Comparison of ENCODE assay signal across 9 cellular contexts in genomic region chr2:54652540-54652939, GRCh38.
DNase-seq lines count a peak whose midpoint lies in the region; ATAC-seq and TF ChIP-seq lines count a peak whose summit lies in the region.
"Had no signal": no experiment of that assay in that cellular context is flagged by ENCODE, and none has a peak within 500 bp of the region (broad histone marks: within the 10 kb centered on the region; RNA-seq: fewer than 3 reads in every experiment).

No MANE protein-coding gene starts in this region.

- no peak overlapping the region for H3K4me3 Mint-ChIP-seq in MCF 10A (ENCODE audit: unreplicated experiment)

- no peak overlapping the region for H3K4me3 ChIP-seq in mammary epithelial cell (replicated peaks in 1 of 3; ENCODE audit: insufficient read depth in 1 of 3, low read depth in 2 of 3, low read length in 3 of 3)
- H3K4me3 ChIP-seq in subcutaneous abdominal adipose tissue (ENCODE audit: low read depth in 1 of 5, low read length in 5 of 5), result no peak overlapping the region
- no peak overlapping the region for H3K4me3 ChIP-seq in mucosa of descending colon

- H3K9me3 ChIP-seq in mammary epithelial cell (replicated peaks; ENCODE audit: insufficient read depth, low read length), result no peaks in the 10 kb centered on the region
- no peaks in the 10 kb centered on the region for H3K9me3 ChIP-seq in subcutaneous abdominal adipose tissue (ENCODE audit: control insufficient read depth in 5 of 5, low read length in 5 of 5)
- H3K9me3 ChIP-seq in mucosa of descending colon, result no peaks in the 10 kb centered on the region

- H3K4me2 ChIP-seq in mammary epithelial cell (ENCODE audit: insufficient read depth, low read depth, low read length), result no peak overlapping the region

- peaks cover 4% of the 10 kb centered on the region for H3K79me2 ChIP-seq in mammary epithelial cell (ENCODE audit: insufficient read depth, low read length)

- DNase-seq in mammary epithelial cell, result peak; percentile 52
- DNase-seq in MCF 10A (ENCODE audit: unreplicated experiment), result no peak
- DNase-seq in mucosa of descending colon, result no peak
- DNase-seq: NCI-H510A treated with DMSO at 0.1 percent for 48 hours had no signal

- H4K20me1 ChIP-seq in mammary epithelial cell (ENCODE audit: insufficient read depth, low read length), result no peaks in the 10 kb centered on the region

- H3K27me3 Mint-ChIP-seq in MCF 10A (ENCODE audit: insufficient read depth, unreplicated experiment), result no peaks in the 10 kb centered on the region

- POLR2A ChIA-PET in MCF 10A (lab: Yijun Ruan, JAX), result interaction anchor here (1.3 kb wide), 1 partner anchor 24 kb away, joined by 3 read pairs; no protein-coding TSS in a partner anchor

- peaks cover 62% of the 10 kb centered on the region for H3K36me3 ChIP-seq in mammary epithelial cell (ENCODE audit: insufficient read depth, low read length)
- H3K36me3 ChIP-seq in subcutaneous abdominal adipose tissue (ENCODE audit: control insufficient read depth in 5 of 5, insufficient read depth in 5 of 5, low read length in 5 of 5), result peaks cover 64 to 99% (median 95%) of the 10 kb centered on the region in 5 donors
- peaks cover 19% of the 10 kb centered on the region for H3K36me3 ChIP-seq in mucosa of descending colon (ENCODE audit: low read depth)

- H3K4me1 ChIP-seq in mammary epithelial cell (ENCODE audit: insufficient read depth, low read length) (no peaks in the 10 kb centered on the region), subcutaneous abdominal adipose tissue (ENCODE audit: control insufficient read depth in 5 of 5, insufficient read depth in 5 of 5, low read length in 5 of 5) (peaks cover 0 to 9% (median under 1%) of the 10 kb centered on the region in 5 donors), mucosa of descending colon (ENCODE audit: low read depth) (no peaks in the 10 kb centered on the region)

- no peak overlapping the region for H3K27ac Mint-ChIP-seq in MCF 10A (ENCODE audit: low read depth, unreplicated experiment)

- in situ Hi-C loops in mammary epithelial cell (cut with MboI; ENCODE audit: low sequenced_read_pairs in 2 of 2), result no loop called here

- dilution Hi-C loops in mammary epithelial cell (cut with HindIII; ENCODE audit: low sequenced_read_pairs), result no loop called here

- no peaks in the 10 kb centered on the region for H3K4me1 Mint-ChIP-seq in MCF 10A (ENCODE audit: insufficient read depth, unreplicated experiment)

- BruUV-seq in mammary epithelial cell (replicated peaks; lab: Mats Ljungman, UMichigan), result no TSS peak
- BruUV-seq in MCF 10A (replicated peaks; lab: Mats Ljungman, UMichigan), result no TSS peak

- intact Hi-C loops in mammary epithelial cell (cut with micrococcal nuclease) (loop anchor here (5.0 kb wide), 1 partner anchor 545 kb away; no protein-coding TSS in a partner anchor), MCF 10A (cut with micrococcal nuclease) (no loop called here), mucosa of descending colon (cut with DNase I, micrococcal nuclease) (no loop called here)

- H3K27ac ChIP-seq in mammary epithelial cell (ENCODE audit: insufficient read depth, low read depth, low read length), result no peak overlapping the region
- peak overlapping the region; percentile 26 for H3K27ac ChIP-seq in subcutaneous abdominal adipose tissue (ENCODE audit: low read depth, low read length)

- H3K36me3 Mint-ChIP-seq in MCF 10A (ENCODE audit: insufficient read depth, unreplicated experiment), result peaks cover 90% of the 10 kb centered on the region

- no peaks in the 10 kb centered on the region for H3K9me3 Mint-ChIP-seq in MCF 10A (ENCODE audit: unreplicated experiment)

- ATAC-seq in HG02588 (IDR thresholded peaks at IDR 0.05; ENCODE audit: unreplicated experiment), result peak; percentile 77
- peak; percentile 75 for ATAC-seq in HG03571 (IDR thresholded peaks at IDR 0.05; ENCODE audit: unreplicated experiment)
- no peak for ATAC-seq in mucosa of descending colon
- no peak for ATAC-seq in GM19035 (IDR thresholded peaks at IDR 0.05; ENCODE audit: unreplicated experiment)
- ATAC-seq in HG03039 (IDR thresholded peaks at IDR 0.05; ENCODE audit: unreplicated experiment), result no peak

- WGBS in mammary epithelial cell (ENCODE audit: low coverage, missing lambda C conversion rate), result 92% methylated on average over 1 of the region's 1 CpG

- H3K9ac ChIP-seq in mammary epithelial cell (ENCODE audit: insufficient read depth, low read length), result no peak overlapping the region
- no peak overlapping the region for H3K9ac ChIP-seq in subcutaneous abdominal adipose tissue (ENCODE audit: low read length in 5 of 5)

- CTCF ChIA-PET in mammary epithelial cell (lab: Charles Lee; ENCODE audit: low non-redundant PET) (interaction anchor here (0.6 kb wide), 1 partner anchor 52 kb away, joined by 4 read pairs; no protein-coding TSS in a partner anchor), MCF 10A (lab: Yijun Ruan, JAX) (interaction anchor here (0.6 to 1.6 kb wide), 4 partner anchors 110 to 130 kb away, joined by 3 to 7 read pairs (median 3); no protein-coding TSS in a partner anchor)

- TF ChIP-seq CTCF in mammary epithelial cell (conservative IDR thresholded peaks at IDR 0.05 in 1 of 2, IDR thresholded peaks at IDR 0.05 in 1 of 2; ENCODE audit: extremely low read depth in 1 of 2, insufficient read depth in 1 of 2, low read depth in 1 of 2, low read length in 2 of 2) (no peak), MCF 10A (IDR thresholded peaks at IDR 0.05; ENCODE audit: unreplicated experiment) (no peak), mucosa of descending colon (IDR thresholded peaks at IDR 0.05) (no peak)

- H3K27me3 ChIP-seq in mammary epithelial cell (ENCODE audit: insufficient read depth, low read length) (no peaks in the 10 kb centered on the region), subcutaneous abdominal adipose tissue (ENCODE audit: control insufficient read depth in 5 of 5, insufficient read depth in 4 of 5, low read length in 5 of 5) (no peaks in the 10 kb centered on the region)

- no peak overlapping the region for H2AFZ ChIP-seq in mammary epithelial cell (ENCODE audit: low read depth, low read length)

Comparison
In these comparisons a context has a peak if more than half of its experiments do, and no peak if none do; other contexts are left out.
1. ATAC-seq: peak in HG02588 (single experiment) and HG03571 (single experiment); none in mucosa of descending colon (single experiment), GM19035 (single experiment) and HG03039 (single experiment).